1 cellular context compared by ENCODE assay signal in genomic region chr10:625335-625699, GRCh38.
A peak's percentile ranks its signal among the peaks of the same experiment; 100 is the strongest.
TF ChIP-seq lines count a peak whose summit lies in the region.

No MANE protein-coding gene starts in this region.

TF ChIP-seq in HEK293, 187 proteins besides CTCF, POLR2A, EP300 and RAD21 (continued from another document):
- TF ChIP-seq ZNF626 (tag by site-specific recombination; IDR thresholded peaks at IDR 0.05) = no peak
- TF ChIP-seq ZNF24 (tag by site-specific recombination; IDR thresholded peaks at IDR 0.05) = peak; percentile 20; the same call in 1 of the 2 replicates
- TF ChIP-seq ZBTB44 (tag by site-specific recombination; IDR thresholded peaks at IDR 0.05) = no peak
- no peak for TF ChIP-seq KLF1 (tag by site-specific recombination; IDR thresholded peaks at IDR 0.05)
- no peak for TF ChIP-seq PRDM4 (tag by site-specific recombination; IDR thresholded peaks at IDR 0.05)
TF ChIP-seq in HEK293: peak in this region for 5.
